ENCODE assay signal across 1 cellular context in genomic region chr20:36050436-36051317, GRCh38.
TF ChIP-seq lines count a peak whose summit lies in the region.

No MANE protein-coding gene starts in this region.

TF ChIP-seq in K562, 482 proteins besides CTCF, POLR2A, EP300 and RAD21 (continued from another document and continues in another):
- TF ChIP-seq BCLAF1 (IDR thresholded peaks at IDR 0.05; ENCODE audit: borderline replicate concordance in 1 of 2, control insufficient read depth in 1 of 2, low read depth in 2 of 2, low read length in 1 of 2) (peak in 1 of 2 experiments; percentile 79; a peak in 1 of 4 replicates), ZNF24 (IDR thresholded peaks at IDR 0.05) (peak; percentile 45; the same call in 1 of the 2 replicates), ZNF79 (CRISPR knock-in tag; IDR thresholded peaks at IDR 0.05; ENCODE audit: low read depth) (no peak), GTF2E2 (tag; IDR thresholded peaks at IDR 0.05) (peak; percentile 82; the same call in 1 of the 2 replicates), FOXM1 (IDR thresholded peaks at IDR 0.05; ENCODE audit: low read depth) (no peak), FOXM1 (CRISPR knock-in tag; IDR thresholded peaks at IDR 0.05; ENCODE audit: low read depth) (peak; percentile 74; the same call in 1 of the 2 replicates), ZNF592 (IDR thresholded peaks at IDR 0.05) (no peak), ZNF12 (CRISPR knock-in tag; IDR thresholded peaks at IDR 0.05) (no peak), ATF4 (CRISPR knock-in tag; IDR thresholded peaks at IDR 0.05) (no peak), CLOCK (CRISPR knock-in tag; IDR thresholded peaks at IDR 0.05; ENCODE audit: borderline replicate concordance) (no peak), NUFIP1 (IDR thresholded peaks at IDR 0.05; ENCODE audit: partially characterized antibody) (no peak), NCOA6 (IDR thresholded peaks at IDR 0.05) (no peak), MYC (IDR thresholded peaks at IDR 0.05; ENCODE audit: low read depth, low read length) (peak; percentile 35; the same call in 1 of the 2 replicates), MYC (CRISPR knock-in tag; IDR thresholded peaks at IDR 0.05; ENCODE audit: borderline replicate concordance, low read depth) (peak; percentile 72; the same call in 1 of the 2 replicates), NFRKB (IDR thresholded peaks at IDR 0.05; ENCODE audit: low read depth) (no peak; the same call in 1 of the 2 replicates), ZNF445 (CRISPR knock-in tag; IDR thresholded peaks at IDR 0.05; ENCODE audit: low read depth) (no peak), ZKSCAN8 (CRISPR knock-in tag; IDR thresholded peaks at IDR 0.05) (no peak), POLR2AphosphoS5 (IDR thresholded peaks at IDR 0.05; ENCODE audit: control insufficient read depth, insufficient read depth, low read depth, low read length) (peak; percentile 97), U2AF1 (optimal IDR thresholded peaks at IDR 0.05; ENCODE audit: low read depth, low read length) (no peak), ZNF644 (tag; IDR thresholded peaks at IDR 0.05; ENCODE audit: low read depth) (no peak), CC2D1A (IDR thresholded peaks at IDR 0.05) (no peak), STAG1 (CRISPR knock-in tag; IDR thresholded peaks at IDR 0.05; ENCODE audit: borderline replicate concordance) (no peak), ETS1 (conservative IDR thresholded peaks at IDR 0.05; ENCODE audit: control insufficient read depth, low read depth, low read length) (0 out of 2 replicates have a peak, but pooled peaks have one; percentile 77), PBX2 (CRISPR knock-in tag; IDR thresholded peaks at IDR 0.05; ENCODE audit: low read depth) (no peak), PBX2 (tag; conservative IDR thresholded peaks at IDR 0.05; ENCODE audit: low read depth) (no peak), CEBPZ (IDR thresholded peaks at IDR 0.05; ENCODE audit: borderline replicate concordance, low read depth, low read length) (no peak), MXI1 (IDR thresholded peaks at IDR 0.05; ENCODE audit: low read depth, low read length) (no peak), ZNF384 (IDR thresholded peaks at IDR 0.05; ENCODE audit: low read depth, low read length) (peak; percentile 55; the same call in 1 of the 2 replicates), GTF3C2 (IDR thresholded peaks at IDR 0.05; ENCODE audit: borderline replicate concordance, extremely low read depth, insufficient read length) (no peak), FOXP1 (CRISPR knock-in tag; IDR thresholded peaks at IDR 0.05) (peak; percentile 59), ELF1 (tag; IDR thresholded peaks at IDR 0.05) (peak; percentile 95), SPI1 (IDR thresholded peaks at IDR 0.05; ENCODE audit: borderline replicate concordance, low read depth, low read length) (no peak), CEBPB (tag; IDR thresholded peaks at IDR 0.05) (no peak)
